ENCODE assay signal across 18 cellular contexts in the genomic region with DNA sequence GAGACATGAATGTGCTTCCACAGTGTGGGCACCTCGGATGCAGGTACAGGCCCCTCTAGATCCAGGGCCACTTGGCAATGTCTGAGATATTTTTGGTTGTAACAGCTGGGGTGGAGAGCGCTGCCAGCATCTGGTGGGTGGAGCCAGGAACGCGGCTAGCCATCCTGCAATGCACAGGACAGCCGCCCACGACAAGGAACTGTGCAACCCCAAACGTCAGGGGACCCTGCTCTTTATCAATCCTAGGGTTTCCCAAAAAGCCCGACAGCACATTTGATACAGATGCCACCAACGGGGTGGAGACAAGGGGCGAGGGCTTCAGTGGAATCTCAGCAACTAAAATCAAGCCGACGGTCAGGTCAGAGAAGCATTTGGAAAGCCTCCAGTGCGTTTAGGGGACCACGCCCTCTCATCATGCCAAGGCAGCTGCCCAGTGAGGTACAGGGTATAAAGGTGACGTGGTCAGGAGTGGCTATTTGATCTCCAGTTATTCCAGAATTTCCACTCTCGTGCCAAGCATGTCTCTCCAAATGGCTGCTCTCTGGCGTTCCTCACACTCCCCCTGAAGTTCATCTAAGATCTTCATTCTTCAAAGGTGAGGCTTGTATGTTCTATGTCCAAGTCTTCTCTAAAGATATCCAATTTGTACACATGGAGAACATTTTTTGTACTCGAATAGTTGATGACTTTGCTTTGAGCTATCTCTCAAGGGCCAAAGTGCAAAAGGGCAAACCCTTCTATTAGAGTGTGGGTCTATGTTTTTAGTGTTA. TPM values are rescaled to one million over a fixed set of nuclear protein-coding genes. Genes with fewer than 3 reads are reported as not detected.
DNase-seq lines count a peak whose midpoint lies in the region; ATAC-seq and TF ChIP-seq lines count a peak whose summit lies in the region.
"Had no signal": no experiment of that assay in that cellular context is flagged by ENCODE, and none has a peak within 500 bp of the region (broad histone marks: within the 10 kb centered on the region; RNA-seq: fewer than 3 reads in every experiment).

No MANE protein-coding gene starts in this region.

- peak overlapping the region; percentile 70 for H2AFZ ChIP-seq in PC-9

- no peaks in the 10 kb centered on the region for H3K9me3 Mint-ChIP-seq in memory B cell
- H3K9me3 Mint-ChIP-seq: activated CD4-positive, alpha-beta memory T cell treated with anti-CD3 and anti-CD28 coated beads, Interleukin-2, amount 10 ng/mL, durations not matched to agents 7 days and 5 days; activated naive CD8-positive, alpha-beta T cell treated with anti-CD3 and anti-CD28 coated beads for 36 hours; activated T-cell treated with anti-CD3 and anti-CD28 coated beads, Interleukin-2, amount 50 U/mL, for 72 hours; T-cell had no signal

- H3K27me3 Mint-ChIP-seq in memory B cell = no peaks in the 10 kb centered on the region
- H3K27me3 Mint-ChIP-seq: activated CD4-positive, alpha-beta memory T cell treated with anti-CD3 and anti-CD28 coated beads, Interleukin-2, amount 10 ng/mL, durations not matched to agents 7 days and 5 days; activated naive CD8-positive, alpha-beta T cell treated with anti-CD3 and anti-CD28 coated beads for 36 hours; T-cell had no signal

- TF ChIP-seq POLR2A in esophagus squamous epithelium (IDR thresholded peaks at IDR 0.05) (no peak), upper lobe of left lung (IDR thresholded peaks at IDR 0.05) (peak in 1 of 4 donors; percentile 23)

- intact Hi-C loops in PC-9 (cut with micrococcal nuclease; ENCODE audit: unreplicated experiment) = no loop called here
- intact Hi-C loops in esophagus squamous epithelium (cut with DNase I) = no loop called here

- peaks cover 12% of the 10 kb centered on the region; the same call in 1 of the 2 replicates for H3K79me2 ChIP-seq in PC-9 (ENCODE audit: low read depth)

- 0 out of 2 replicates have a peak overlapping the region, but pooled peaks have one; percentile 6 for H3K27ac ChIP-seq in PC-9
- H3K27ac ChIP-seq in esophagus squamous epithelium = peak overlapping the region in 3 of 4 donors; percentile 33 to 57 (median 51)
- peak overlapping the region; percentile 5 to 58 (median 24) for H3K27ac ChIP-seq in upper lobe of left lung
- H3K27ac ChIP-seq in substantia nigra (ENCODE audit: low read depth, low read length, poor library complexity, severe bottlenecking) = no peak overlapping the region

- DNase-seq in PC-9 = peak; percentile 92 to 94
- no peak for DNase-seq in esophagus squamous epithelium (lab: John Stamatoyannopoulos, UW)
- no peak for DNase-seq in memory B cell (ENCODE audit: low spot score in 2 of 2)
- peak; percentile 64 to 78 for DNase-seq in upper lobe of left lung
- DNase-seq in substantia nigra (lab: John Stamatoyannopoulos, UW) = no peak
- DNase-seq: activated CD4-positive, alpha-beta memory T cell treated with anti-CD3 and anti-CD28 coated beads, Interleukin-2, amount 10 ng/mL, durations not matched to agents 7 days and 5 days; activated naive CD8-positive, alpha-beta T cell treated with anti-CD3 and anti-CD28 coated beads for 36 hours; activated T-cell treated with anti-CD3 and anti-CD28 coated beads, Interleukin-2, amount 50 U/mL, for 72 hours; AML-193; HCEC 1CT; NCI-H1694; NCI-H226; nucleus accumbens; stimulated activated CD4-positive, alpha-beta T cell treated with anti-CD3 and anti-CD28 coated beads, Interleukin-2, amount 100 ng/mL, for 48 hours; T-cell had no signal

- H3K4me2 ChIP-seq in PC-9 = peak overlapping the region; percentile 75

- no peak for TF ChIP-seq CTCF in PC-9 (conservative IDR thresholded peaks at IDR 0.05)
- TF ChIP-seq CTCF in esophagus squamous epithelium (IDR thresholded peaks at IDR 0.05) = no peak
- no peak for TF ChIP-seq CTCF in upper lobe of left lung (IDR thresholded peaks at IDR 0.05)

- BruUV-seq in PC-9 (replicated peaks; lab: Mats Ljungman, UMichigan) = no TSS peak

- no peaks in the 10 kb centered on the region for H3K36me3 Mint-ChIP-seq in memory B cell
- H3K36me3 Mint-ChIP-seq: activated naive CD8-positive, alpha-beta T cell treated with anti-CD3 and anti-CD28 coated beads for 36 hours; T-cell had no signal

- peaks cover 48% of the 10 kb centered on the region for H3K4me1 ChIP-seq in PC-9 (replicated peaks; ENCODE audit: insufficient read depth)
- peaks cover 13 to 44% (median 18%) of the 10 kb centered on the region in 3 donors for H3K4me1 ChIP-seq in esophagus squamous epithelium
- peaks cover 26 to 43% (median 35%) of the 10 kb centered on the region in 4 donors for H3K4me1 ChIP-seq in upper lobe of left lung
- H3K4me1 ChIP-seq: breast epithelium had no signal

- 66 to 69% methylated on average over 11 of the region's 18 CpGs for WGBS in esophagus squamous epithelium, 2 donors
- WGBS in upper lobe of left lung, 2 donors = 55 to 62% methylated on average over 14 to 18 of the region's 18 CpGs

- CTCF ChIA-PET in PC-9 (lab: Charles Lee) = no interaction called here

- peaks cover 25% of the 10 kb centered on the region for H3K4me1 Mint-ChIP-seq in memory B cell

- no peak overlapping the region for H3K4me3 Mint-ChIP-seq in memory B cell
- H3K4me3 Mint-ChIP-seq: activated CD4-positive, alpha-beta memory T cell treated with anti-CD3 and anti-CD28 coated beads, Interleukin-2, amount 10 ng/mL, durations not matched to agents 7 days and 5 days; activated naive CD8-positive, alpha-beta T cell treated with anti-CD3 and anti-CD28 coated beads for 36 hours; activated T-cell treated with anti-CD3 and anti-CD28 coated beads, Interleukin-2, amount 50 U/mL, for 72 hours; T-cell had no signal

- H3K27me3 ChIP-seq in PC-9 (ENCODE audit: insufficient read depth, low read depth) = no peaks in the 10 kb centered on the region
- H3K27me3 ChIP-seq in esophagus squamous epithelium = no peaks in the 10 kb centered on the region
- H3K27me3 ChIP-seq in upper lobe of left lung = no peaks in the 10 kb centered on the region
- H3K27me3 ChIP-seq: breast epithelium had no signal

- H3K36me3 ChIP-seq in PC-9 (ENCODE audit: low read depth) = no peaks in the 10 kb centered on the region
- no peaks in the 10 kb centered on the region for H3K36me3 ChIP-seq in esophagus squamous epithelium
- no peaks in the 10 kb centered on the region for H3K36me3 ChIP-seq in upper lobe of left lung
- H3K36me3 ChIP-seq: breast epithelium had no signal

- TF ChIP-seq EP300 in upper lobe of left lung (IDR thresholded peaks at IDR 0.05) = no peak

- peak overlapping the region; percentile 47 for H3K27ac Mint-ChIP-seq in memory B cell
- H3K27ac Mint-ChIP-seq: activated CD4-positive, alpha-beta memory T cell treated with anti-CD3 and anti-CD28 coated beads, Interleukin-2, amount 10 ng/mL, durations not matched to agents 7 days and 5 days; activated naive CD8-positive, alpha-beta T cell treated with anti-CD3 and anti-CD28 coated beads for 36 hours; activated T-cell treated with anti-CD3 and anti-CD28 coated beads, Interleukin-2, amount 50 U/mL, for 72 hours; T-cell had no signal

- no peaks in the 10 kb centered on the region for H4K20me1 ChIP-seq in PC-9 (ENCODE audit: insufficient read depth)

- peaks cover 51% of the 10 kb centered on the region for H3F3A ChIP-seq in PC-9 (ENCODE audit: insufficient read depth, low read depth)

- peak overlapping the region; percentile 46; the same call in 1 of the 2 replicates for H3K4me3 ChIP-seq in PC-9
- no peak overlapping the region for H3K4me3 ChIP-seq in esophagus squamous epithelium
- peak overlapping the region in 1 of 4 donors; percentile 11 for H3K4me3 ChIP-seq in upper lobe of left lung
- H3K4me3 ChIP-seq: breast epithelium had no signal

- no peak for ATAC-seq in memory B cell (ENCODE audit: low read depth)
- ATAC-seq in upper lobe of left lung (ENCODE audit: low FRiP score in 2 of 2) = peak in 1 of 2 donors; percentile 64
- no peak for ATAC-seq in GM18867 (IDR thresholded peaks at IDR 0.05; ENCODE audit: unreplicated experiment)
- no peak for ATAC-seq in HG03432 (IDR thresholded peaks at IDR 0.05; ENCODE audit: unreplicated experiment)
- ATAC-seq: activated T-cell treated with anti-CD3 and anti-CD28 coated beads, Interleukin-2, amount 50 U/mL, for 72 hours; T-cell had no signal

- POLR2A ChIA-PET in PC-9 (lab: Charles Lee; ENCODE audit: unreplicated experiment) = interaction anchor here (0.8 kb wide), 2 partner anchors 10 to 92 kb away, joined by 5 to 7 read pairs; no protein-coding TSS in a partner anchor

- H3K9me3 ChIP-seq in PC-9 (ENCODE audit: insufficient read depth, low read depth) (no peaks in the 10 kb centered on the region), esophagus squamous epithelium (no peaks in the 10 kb centered on the region), upper lobe of left lung (no peaks in the 10 kb centered on the region)
- H3K9me3 ChIP-seq: breast epithelium had no signal

- no peaks in the 10 kb centered on the region for H3K9me2 ChIP-seq in PC-9 (ENCODE audit: insufficient read depth)

RNA-seq across cellular contexts. Expression of a gene that starts 55.7 kb away (rescaled TPM):
- total RNA-seq in PC-9 (2021) (221 and 238 TPM in 2 replicates), esophagus squamous epithelium (100 to 1,000 TPM in 2 of 4 donors, 10 to 100 TPM in 2; 84.9 to 152 (median 120) TPM), upper lobe of left lung (100 to 1,000 TPM; 185 to 291 (median 242) TPM)

Comparison
In these comparisons a context has a peak if more than half of its experiments do, and no peak if none do; other contexts are left out.
1. DNase-seq: peak in PC-9 (2 of 2) and upper lobe of left lung (2 of 2); none in esophagus squamous epithelium (single experiment), memory B cell (0 of 2) and substantia nigra (0 of 49).